8 cellular contexts compared by ENCODE assay signal in genomic region chr10:122954731-122955050, GRCh38. TPM values are rescaled to one million over a fixed set of nuclear protein-coding genes. Genes with fewer than 3 reads are reported as not detected.
DNase-seq lines count a peak whose midpoint lies in the region; ATAC-seq, FAIRE-seq and TF ChIP-seq lines count a peak whose summit lies in the region.

No MANE protein-coding gene starts in this region.

- no TSS peak for BruUV-seq in OCI-LY7 (replicated peaks; lab: Mats Ljungman, UMichigan)

- H3K4me3 Mint-ChIP-seq in endothelial cell (ENCODE audit: unreplicated experiment): peak overlapping the region; percentile 52

- no peak for FAIRE-seq in GM12892 (lab: Jason Lieb, UNC)

- peak overlapping the region; percentile 73 for H3K27ac ChIP-seq in DND-41 (ENCODE audit: low read length)
- H3K27ac ChIP-seq in OCI-LY7 (ENCODE audit: low read depth, low read length, poor library complexity, severe bottlenecking): no peak overlapping the region
- peak overlapping the region; percentile 39 for H3K27ac ChIP-seq in parathyroid adenoma

- H3K4me2 ChIP-seq in DND-41 (ENCODE audit: insufficient read depth, low read length): peak overlapping the region; percentile 75
- H3K4me2 ChIP-seq in OCI-LY7 (ENCODE audit: low read length): peak overlapping the region; percentile 99
- peak overlapping the region; percentile 75 for H3K4me2 ChIP-seq in parathyroid adenoma (ENCODE audit: low read length)

- CTCF ChIA-PET in OCI-LY7 (lab: Charles Lee; ENCODE audit: unreplicated experiment): no interaction called here

- H2AFZ ChIP-seq in DND-41 (ENCODE audit: low read depth, low read length) (peak overlapping the region; percentile 83), OCI-LY7 (ENCODE audit: low read length) (peak overlapping the region; percentile 87), parathyroid adenoma (peak overlapping the region; percentile 98)

- peaks cover 8% of the 10 kb centered on the region for H3K27me3 Mint-ChIP-seq in endothelial cell (ENCODE audit: unreplicated experiment)

- no peak for ATAC-seq in DND-41 (ENCODE audit: insufficient read depth, low read depth)

- no peaks in the 10 kb centered on the region for H3K9me3 Mint-ChIP-seq in endothelial cell (ENCODE audit: unreplicated experiment)

- H3K9me3 ChIP-seq in DND-41 (ENCODE audit: insufficient read depth, low read length, severe bottlenecking) (no peaks in the 10 kb centered on the region), OCI-LY7 (ENCODE audit: low read length) (no peaks in the 10 kb centered on the region), parathyroid adenoma (ENCODE audit: control insufficient read depth, low read length) (no peaks in the 10 kb centered on the region)

- peaks cover 3% of the 10 kb centered on the region; the same call in 1 of the 2 replicates for H3K9me2 ChIP-seq in OCI-LY7 (ENCODE audit: insufficient read depth, low read length)

- no peak for TF ChIP-seq POLR2A in GM12892 (IDR thresholded peaks at IDR 0.05; ENCODE audit: low read depth, low read length)

- intact Hi-C loops in OCI-LY7 (cut with micrococcal nuclease; ENCODE audit: unreplicated experiment): loop anchor here (1.0 to 2.0 kb wide), 2 partner anchors 26 to 54 kb away; partner anchors contain the start of genes ACADSB, IKZF5 and PSTK

- H3K36me3 ChIP-seq in DND-41 (ENCODE audit: insufficient read depth, low read length): peaks cover 7% of the 10 kb centered on the region; the same call in 1 of the 2 replicates
- peaks cover 8% of the 10 kb centered on the region for H3K36me3 ChIP-seq in OCI-LY7 (ENCODE audit: insufficient read depth, low read length)
- H3K36me3 ChIP-seq in parathyroid adenoma (ENCODE audit: control insufficient read depth, insufficient read depth, low read length): no peaks in the 10 kb centered on the region

- H3K9ac ChIP-seq in DND-41 (ENCODE audit: low read depth, low read length) (peak overlapping the region; percentile 85), parathyroid adenoma (no peak overlapping the region)

- H3K4me3 ChIP-seq in DND-41 (ENCODE audit: low read depth in 1 of 2, low read length in 2 of 2): peak overlapping the region; percentile 6 to 76; a peak in 3 of 4 replicates
- H3K4me3 ChIP-seq in OCI-LY7 (ENCODE audit: low read depth, low read length, poor library complexity, severe bottlenecking): peak overlapping the region; percentile 90
- peak overlapping the region; percentile 72 for H3K4me3 ChIP-seq in parathyroid adenoma (ENCODE audit: low read depth, low read length)

- H3K4me1 ChIP-seq in DND-41 (ENCODE audit: insufficient read depth, low read length): peaks cover 51% of the 10 kb centered on the region
- peaks cover 11% of the 10 kb centered on the region for H3K4me1 ChIP-seq in OCI-LY7 (ENCODE audit: insufficient read depth, low read length, poor library complexity, severe bottlenecking)
- peaks cover 6% of the 10 kb centered on the region for H3K4me1 ChIP-seq in parathyroid adenoma

- H3K79me2 ChIP-seq in DND-41 (ENCODE audit: insufficient read depth, low read length) (peaks cover 64% of the 10 kb centered on the region), OCI-LY7 (ENCODE audit: insufficient read depth, low read depth, low read length) (no peaks in the 10 kb centered on the region), parathyroid adenoma (no peaks in the 10 kb centered on the region)

- H3K27ac Mint-ChIP-seq in endothelial cell (ENCODE audit: unreplicated experiment): no peak overlapping the region

- TF ChIP-seq CTCF in DND-41 (IDR thresholded peaks at IDR 0.05; ENCODE audit: borderline replicate concordance, extremely low read depth, low read length, poor library complexity, severe bottlenecking) (no peak), OCI-LY7 (conservative IDR thresholded peaks at IDR 0.05; ENCODE audit: low read length) (no peak), endothelial cell (IDR thresholded peaks at IDR 0.05; ENCODE audit: unreplicated experiment) (no peak), parathyroid adenoma (IDR thresholded peaks at IDR 0.05) (no peak)

- H3K4me1 Mint-ChIP-seq in endothelial cell (ENCODE audit: unreplicated experiment): peaks cover 7% of the 10 kb centered on the region

- DNase-seq in DND-41 (no peak), OCI-LY7 (ENCODE audit: low spot score) (no peak), endothelial cell (ENCODE audit: low spot score) (no peak), NCI-H128 (lab: John Stamatoyannopoulos, UW; ENCODE audit: unreplicated experiment) (no peak), DMS79 treated with DMSO at 0.1 percent for 48 hours (lab: John Stamatoyannopoulos, UW) (no peak), dedifferentiated amniotic fluid mesenchymal stem cell (ENCODE audit: extremely low spot score) (no peak), GM12892 (ENCODE audit: insufficient read length) (no peak)

- POLR2A ChIA-PET in OCI-LY7 (lab: Charles Lee): interaction anchor here (0.6 to 1.7 kb wide), 2 partner anchors 26 to 60 kb away, joined by 3 to 7 read pairs; partner anchors contain the start of gene PSTK

- no peaks in the 10 kb centered on the region for H3K36me3 Mint-ChIP-seq in endothelial cell (ENCODE audit: low read depth, unreplicated experiment)

- H3K27me3 ChIP-seq in DND-41 (ENCODE audit: insufficient read depth, low read length, poor library complexity) (no peaks in the 10 kb centered on the region), parathyroid adenoma (ENCODE audit: control insufficient read depth, insufficient read depth, low read length) (no peaks in the 10 kb centered on the region)

- H4K20me1 ChIP-seq in DND-41 (ENCODE audit: insufficient read depth, low read length) (no peaks in the 10 kb centered on the region), OCI-LY7 (ENCODE audit: insufficient read depth, low read length) (no peaks in the 10 kb centered on the region)

RNA-seq across cellular contexts. Expression of gene C10orf88, which starts 0.7 kb away (rescaled TPM):
- total RNA-seq in OCI-LY7 (2014; rRNA removed; shearing (Covaris generic)): 5.5 and 8.0 TPM in 2 replicates
- total RNA-seq in OCI-LY7 (2022) (9.4 and 11.9 TPM in 2 replicates), endothelial cell (ENCODE audit: unreplicated experiment) (9.9 TPM)
- polyA plus RNA-seq in GM12892 (2012; ENCODE audit: missing spikeins): 7.8 TPM

RNA-seq across cellular contexts. Expression of gene PSTK, which starts 25.5 kb away (rescaled TPM):
- total RNA-seq in OCI-LY7 (2014; rRNA removed; shearing (Covaris generic)): 4.9 and 7.4 TPM in 2 replicates
- total RNA-seq in OCI-LY7 (2022) (8.0 and 8.9 TPM in 2 replicates), endothelial cell (ENCODE audit: unreplicated experiment) (5.2 TPM)
- polyA plus RNA-seq in GM12892 (2012; ENCODE audit: missing spikeins): 4.6 TPM

RNA-seq across cellular contexts. Expression of gene FAM24A, which starts 44.3 kb away (rescaled TPM):
- total RNA-seq in OCI-LY7 (2014; rRNA removed; shearing (Covaris generic)): not detected in 2 replicates
- total RNA-seq in OCI-LY7 (2022): not detected in 2 replicates
- total RNA-seq in endothelial cell (ENCODE audit: unreplicated experiment): not detected
- polyA plus RNA-seq in GM12892 (2012; ENCODE audit: missing spikeins): not detected

RNA-seq across cellular contexts. Expression of gene IKZF5, which starts 53.9 kb away (rescaled TPM):
- 3.7 and 5.1 TPM in 2 replicates for total RNA-seq in OCI-LY7 (2014; rRNA removed; shearing (Covaris generic))
- total RNA-seq in OCI-LY7 (2022) (15.2 and 15.8 TPM in 2 replicates), endothelial cell (ENCODE audit: unreplicated experiment) (14.9 TPM)
- polyA plus RNA-seq in GM12892 (2012; ENCODE audit: missing spikeins): 12.5 TPM

RNA-seq across cellular contexts. Expression of gene ACADSB, which starts 54.1 kb away (rescaled TPM):
- 3.7 and 3.8 TPM in 2 replicates for total RNA-seq in OCI-LY7 (2014; rRNA removed; shearing (Covaris generic))
- 13.4 and 14.7 TPM in 2 replicates for total RNA-seq in OCI-LY7 (2022)
- 35.6 TPM for total RNA-seq in endothelial cell (ENCODE audit: unreplicated experiment)
- polyA plus RNA-seq in GM12892 (2012; ENCODE audit: missing spikeins): 18.1 TPM
